In genomic region chr3:187967097-187967496, GRCh38 we compare ENCODE assay signal across 14 cellular contexts.
DNase-seq lines count a peak whose midpoint lies in the region; ATAC-seq and TF ChIP-seq lines count a peak whose summit lies in the region.
"Had no signal": no experiment of that assay in that cellular context is flagged by ENCODE, and none has a peak within 500 bp of the region (broad histone marks: within the 10 kb centered on the region; RNA-seq: fewer than 3 reads in every experiment).

No MANE protein-coding gene starts in this region.

- CTCF ChIA-PET in WTC11 (lab: Charles Lee) = interaction anchor here (1.5 kb wide), 1 partner anchor 219 kb away, joined by 4 read pairs; no protein-coding TSS in a partner anchor
- CTCF ChIA-PET in HEK293T (lab: Yijun Ruan, JAX) = no interaction called here

- H3K27ac Mint-ChIP-seq in WTC11 = no peak overlapping the region

- no peaks in the 10 kb centered on the region for H3K9me3 ChIP-seq in left ventricle myocardium inferior (replicated peaks)
- H3K9me3 ChIP-seq in right cardiac atrium (ENCODE audit: control insufficient read depth, low read length) = no peaks in the 10 kb centered on the region
- H3K9me3 ChIP-seq: SK-N-SH had no signal

- H3K36me3 ChIP-seq in left ventricle myocardium inferior = no peaks in the 10 kb centered on the region

- intact Hi-C loops in left ventricle myocardium inferior (cut with micrococcal nuclease) = no loop called here
- intact Hi-C loops in cardiac septum (cut with DNase I) = loop anchor here (10.0 kb wide), 1 partner anchor 298 kb away; no protein-coding TSS in a partner anchor
- intact Hi-C loops in right cardiac atrium (cut with DNase I) = loop anchor here in 1 of 4 donors (10.0 kb wide), 1 partner anchor 222 kb away; the partner anchor contains the start of gene BCL6

- ATAC-seq in right cardiac atrium (no peak), WTC11 (no peak)

- H3K27me3 Mint-ChIP-seq in WTC11 (ENCODE audit: low read depth) = no peaks in the 10 kb centered on the region

- DNase-seq in left ventricle myocardium inferior = no peak
- DNase-seq in cardiac septum (ENCODE audit: low spot score) = no peak
- peak; percentile 56 for DNase-seq in NCI-H1694 (lab: John Stamatoyannopoulos, UW)
- no peak for DNase-seq in right cardiac atrium
- DNase-seq in WTC11 (ENCODE audit: low spot score) = no peak
- no peak for DNase-seq in activated naive CD4-positive, alpha-beta T cell treated with Interleukin-2 at 50 U/mL for 16 hours
- no peak for DNase-seq in HEK293T (ENCODE audit: extremely low spot score)
- DNase-seq: ACHN, DMS 273 treated with DMSO at 0.1 percent for 48 hours, NCI-H1930, NCI-H524 treated with DMSO at 0.1 percent for 48 hours, PC-9, SK-N-SH had no signal

- H3K4me1 ChIP-seq in left ventricle myocardium inferior (peaks cover 41% of the 10 kb centered on the region), right cardiac atrium (ENCODE audit: control insufficient read depth, insufficient read depth, low read length) (peaks cover 6% of the 10 kb centered on the region)

- no peak overlapping the region for H3K4me3 ChIP-seq in left ventricle myocardium inferior
- no peak overlapping the region for H3K4me3 ChIP-seq in right cardiac atrium (ENCODE audit: low read length)
- H3K4me3 ChIP-seq: PC-9 had no signal

- TF ChIP-seq CTCF in left ventricle myocardium inferior (IDR thresholded peaks at IDR 0.05; ENCODE audit: borderline replicate concordance) = no peak
- TF ChIP-seq CTCF in WTC11 (IDR thresholded peaks at IDR 0.05) = no peak

- peak overlapping the region; percentile 87 for H3K27ac ChIP-seq in left ventricle myocardium inferior (replicated peaks)
- peak overlapping the region; percentile 19 for H3K27ac ChIP-seq in right cardiac atrium (ENCODE audit: low read length)
- H3K27ac ChIP-seq: HL-60, PC-9 had no signal

- 50% methylated on average over 6 of the region's 6 CpGs for WGBS in right cardiac atrium

- H3K27me3 ChIP-seq in left ventricle myocardium inferior (ENCODE audit: low read depth) = no peaks in the 10 kb centered on the region
- no peaks in the 10 kb centered on the region for H3K27me3 ChIP-seq in right cardiac atrium (ENCODE audit: control insufficient read depth, insufficient read depth)

- H3K4me3 Mint-ChIP-seq in WTC11 = no peak overlapping the region

- H3K36me3 Mint-ChIP-seq in WTC11 = no peaks in the 10 kb centered on the region

- H3K9me3 Mint-ChIP-seq in WTC11 = no peaks in the 10 kb centered on the region

- 0 out of 2 replicates have a peak, but pooled peaks cover 2% of the 10 kb centered on the region for H3K4me1 Mint-ChIP-seq in WTC11

- POLR2A ChIA-PET in WTC11 (lab: Charles Lee) = no interaction called here
- POLR2A ChIA-PET in HEK293T (lab: Yijun Ruan, JAX) = no interaction called here

TF ChIP-seq in WTC11, 78 proteins besides CTCF, POLR2A, EP300 and RAD21 (continues in another document):
- TF ChIP-seq, protein P1, sequence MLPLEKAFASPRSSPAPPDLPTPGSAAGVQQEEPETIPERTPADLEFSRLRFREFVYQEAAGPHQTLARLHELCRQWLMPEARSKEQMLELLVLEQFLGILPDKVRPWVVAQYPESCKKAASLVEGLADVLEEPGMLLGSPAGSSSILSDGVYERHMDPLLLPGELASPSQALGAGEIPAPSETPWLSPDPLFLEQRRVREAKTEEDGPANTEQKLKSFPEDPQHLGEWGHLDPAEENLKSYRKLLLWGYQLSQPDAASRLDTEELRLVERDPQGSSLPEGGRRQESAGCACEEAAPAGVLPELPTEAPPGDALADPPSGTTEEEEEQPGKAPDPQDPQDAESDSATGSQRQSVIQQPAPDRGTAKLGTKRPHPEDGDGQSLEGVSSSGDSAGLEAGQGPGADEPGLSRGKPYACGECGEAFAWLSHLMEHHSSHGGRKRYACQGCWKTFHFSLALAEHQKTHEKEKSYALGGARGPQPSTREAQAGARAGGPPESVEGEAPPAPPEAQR (CRISPR knock-in tag; IDR thresholded peaks at IDR 0.05) = no peak
- TF ChIP-seq KAT7 (CRISPR knock-in tag; IDR thresholded peaks at IDR 0.05; ENCODE audit: borderline replicate concordance) (no peak), CREM (CRISPR knock-in tag; IDR thresholded peaks at IDR 0.05) (no peak), MLX (CRISPR knock-in tag; IDR thresholded peaks at IDR 0.05) (no peak), IRF2 (CRISPR knock-in tag; IDR thresholded peaks at IDR 0.05; ENCODE audit: borderline replicate concordance, low read depth) (no peak), ZBTB43 (CRISPR knock-in tag; IDR thresholded peaks at IDR 0.05) (no peak), RELA (CRISPR knock-in tag; IDR thresholded peaks at IDR 0.05; ENCODE audit: borderline replicate concordance) (no peak), EMX1 (CRISPR knock-in tag; IDR thresholded peaks at IDR 0.05) (no peak), TEAD4 (CRISPR knock-in tag; IDR thresholded peaks at IDR 0.05) (no peak)
- TF ChIP-seq, protein P2, sequence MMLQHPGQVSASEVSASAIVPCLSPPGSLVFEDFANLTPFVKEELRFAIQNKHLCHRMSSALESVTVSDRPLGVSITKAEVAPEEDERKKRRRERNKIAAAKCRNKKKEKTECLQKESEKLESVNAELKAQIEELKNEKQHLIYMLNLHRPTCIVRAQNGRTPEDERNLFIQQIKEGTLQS (CRISPR knock-in tag; conservative IDR thresholded peaks at IDR 0.05) = no peak

TF ChIP-seq in HEK293T, 16 proteins besides CTCF, POLR2A, EP300 and RAD21:
- TF ChIP-seq LEF1 (IDR thresholded peaks at IDR 0.05; ENCODE audit: borderline replicate concordance) (no peak), SUZ12 (IDR thresholded peaks at IDR 0.05) (no peak), NFRKB (IDR thresholded peaks at IDR 0.05) (no peak), TARDBP (IDR thresholded peaks at IDR 0.05) (no peak), BHLHE40 (IDR thresholded peaks at IDR 0.05; ENCODE audit: borderline replicate concordance) (no peak), SP1 (IDR thresholded peaks at IDR 0.05) (no peak), CTBP1 (IDR thresholded peaks at IDR 0.05; ENCODE audit: borderline replicate concordance) (no peak), PKNOX1 (IDR thresholded peaks at IDR 0.05) (no peak), HDGF (IDR thresholded peaks at IDR 0.05; ENCODE audit: borderline replicate concordance) (no peak), FOXK2 (IDR thresholded peaks at IDR 0.05) (no peak), L3MBTL2 (conservative IDR thresholded peaks at IDR 0.05) (no peak), ZNF384 (IDR thresholded peaks at IDR 0.05) (no peak), FOXA1 (IDR thresholded peaks at IDR 0.05) (no peak), FOXM1 (IDR thresholded peaks at IDR 0.05; ENCODE audit: borderline replicate concordance) (no peak), ELF4 (IDR thresholded peaks at IDR 0.05) (no peak), ARNT (IDR thresholded peaks at IDR 0.05) (no peak)
